Comparison of ENCODE assay signal across 16 cellular contexts in the genomic region with DNA sequence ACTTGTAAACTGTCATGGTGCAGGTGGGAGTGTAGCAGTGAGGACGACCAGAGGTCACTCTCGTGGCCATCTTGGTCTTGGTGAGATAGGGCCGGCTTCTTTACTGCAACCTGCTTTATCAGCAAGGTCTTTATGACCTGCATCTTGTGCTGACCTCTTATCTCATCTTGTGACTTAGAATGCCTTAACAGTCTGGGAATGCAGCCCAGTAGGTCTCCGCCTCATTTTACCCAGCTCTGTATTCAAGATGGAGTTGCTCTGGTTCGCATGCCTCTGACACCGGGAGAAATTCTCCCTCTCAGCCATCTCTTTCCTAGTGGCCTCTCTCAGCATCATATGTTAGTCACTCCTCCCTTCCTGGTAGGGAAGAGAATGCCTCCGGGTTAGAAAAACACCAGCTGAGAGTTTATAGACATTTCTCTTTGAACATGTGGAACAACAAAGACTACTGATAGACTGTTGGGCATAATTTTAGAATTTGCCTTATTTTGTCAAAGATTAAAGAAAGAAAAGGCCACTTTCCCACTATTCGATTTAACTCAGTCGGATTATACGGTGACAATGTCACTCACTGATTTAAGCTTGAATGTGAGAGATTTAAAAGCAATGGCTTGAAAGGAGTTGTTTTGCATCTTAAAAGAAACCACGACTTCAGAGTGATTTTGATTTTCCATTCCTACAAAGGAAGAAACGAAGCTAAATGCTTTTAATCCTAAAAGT.
A peak's percentile ranks its signal among the peaks of the same experiment; 100 is the strongest.
DNase-seq lines count a peak whose midpoint lies in the region; ATAC-seq and TF ChIP-seq lines count a peak whose summit lies in the region.
"Had no signal": no experiment of that assay in that cellular context is flagged by ENCODE, and none has a peak within 500 bp of the region (broad histone marks: within the 10 kb centered on the region; RNA-seq: fewer than 3 reads in every experiment).

No MANE protein-coding gene starts in this region.

- H2BK120ac ChIP-seq in neuronal stem cell (ENCODE audit: low read depth, low read length) = no peak overlapping the region

- H2BK12ac ChIP-seq in neuronal stem cell (ENCODE audit: low read length) = no peak overlapping the region

- H2AK5ac ChIP-seq in neuronal stem cell (ENCODE audit: low read depth, low read length) = no peak overlapping the region

- peak; percentile 53 for ATAC-seq in CD4-positive, alpha-beta T cell (ENCODE audit: poor library complexity)
- peak; percentile 7 for ATAC-seq in activated naive CD8-positive, alpha-beta T cell treated with anti-CD3 and anti-CD28 coated beads, Interleukin-2, amount 50 U/mL, for 24 hours
- no peak for ATAC-seq in HG03139 (IDR thresholded peaks at IDR 0.05; ENCODE audit: unreplicated experiment)
- ATAC-seq in HG03565 (IDR thresholded peaks at IDR 0.05; ENCODE audit: unreplicated experiment) = no peak
- ATAC-seq: Right ventricle myocardium inferior had no signal

- H3K9me3 ChIP-seq in CD4-positive, alpha-beta T cell (ENCODE audit: control insufficient read depth, low read length) = no peaks in the 10 kb centered on the region
- H3K9me3 ChIP-seq in neuronal stem cell (replicated peaks in 1 of 2; ENCODE audit: control insufficient read depth in 2 of 2, insufficient read depth in 1 of 2, low read depth in 1 of 2, low read length in 2 of 2) = peaks cover 0 to 2% of the 10 kb centered on the region in 2 donors
- H3K9me3 ChIP-seq: ovary had no signal

- peaks cover 3% of the 10 kb centered on the region for H3K9me3 Mint-ChIP-seq in CD4-positive, alpha-beta T cell
- peaks cover 4% of the 10 kb centered on the region for H3K9me3 Mint-ChIP-seq in HFFc6
- H3K9me3 Mint-ChIP-seq in activated naive CD8-positive, alpha-beta T cell treated with anti-CD3 and anti-CD28 coated beads, Interleukin-2, amount 50 U/mL, for 24 hours = peaks cover 31% of the 10 kb centered on the region
- H3K9me3 Mint-ChIP-seq in type B pancreatic cell = no peaks in the 10 kb centered on the region

- no peak for DNase-seq in CD4-positive, alpha-beta T cell
- peak; percentile 52 for DNase-seq in HFFc6
- DNase-seq in activated naive CD8-positive, alpha-beta T cell treated with anti-CD3 and anti-CD28 coated beads, Interleukin-2, amount 50 U/mL, for 24 hours = no peak
- no peak for DNase-seq in neuronal stem cell (ENCODE audit: low spot score)
- no peak for DNase-seq in type B pancreatic cell (ENCODE audit: extremely low spot score, unreplicated experiment)
- no peak for DNase-seq in NCI-H2171 (lab: John Stamatoyannopoulos, UW)
- DNase-seq: cerebellar nuclear complex, islet precursor cell, NCI-H2171 treated with DMSO at 0.1 percent for 48 hours, ovary, spleen, substantia nigra had no signal

- H4K91ac ChIP-seq in neuronal stem cell (ENCODE audit: low read depth, low read length, poor library complexity) = no peak overlapping the region

- H3K4ac ChIP-seq in neuronal stem cell (ENCODE audit: low read length) = no peak overlapping the region

- peak overlapping the region; percentile 73 for H2AFZ ChIP-seq in neuronal stem cell (ENCODE audit: low read length)

- no peak overlapping the region for H4K8ac ChIP-seq in neuronal stem cell (ENCODE audit: low read depth, low read length)

- peaks cover 0 to 7% of the 10 kb centered on the region in 2 donors for H3K4me1 ChIP-seq in neuronal stem cell (ENCODE audit: control insufficient read depth in 2 of 2, insufficient read depth in 1 of 2, low read depth in 1 of 2, low read length in 2 of 2)

- TF ChIP-seq CTCF in CD4-positive, alpha-beta T cell (IDR thresholded peaks at IDR 0.05) = no peak
- no peak for TF ChIP-seq CTCF in HFFc6 (IDR thresholded peaks at IDR 0.05)
- TF ChIP-seq CTCF in type B pancreatic cell (conservative IDR thresholded peaks at IDR 0.05) = no peak

- no peaks in the 10 kb centered on the region for H3K27me3 ChIP-seq in CD4-positive, alpha-beta T cell (ENCODE audit: control insufficient read depth, insufficient read depth, low read length)
- H3K27me3 ChIP-seq in neuronal stem cell (ENCODE audit: control insufficient read depth in 3 of 3, insufficient read depth in 3 of 3, low read depth in 1 of 3, low read length in 3 of 3) = no peaks in the 10 kb centered on the region
- H3K27me3 ChIP-seq: ovary had no signal

- no peak overlapping the region for H3K27ac ChIP-seq in CD4-positive, alpha-beta T cell (ENCODE audit: low read depth, low read length)
- no peak overlapping the region for H3K27ac ChIP-seq in neuronal stem cell (replicated peaks; ENCODE audit: low read length)
- H3K27ac ChIP-seq: ovary had no signal

- no peak overlapping the region for H3K23ac ChIP-seq in neuronal stem cell (ENCODE audit: low read depth, low read length, poor library complexity)

- no peak overlapping the region for H2BK5ac ChIP-seq in neuronal stem cell (ENCODE audit: low read length)

- H3K9ac ChIP-seq in neuronal stem cell (ENCODE audit: low read depth, low read length, poor library complexity) = no peak overlapping the region

- H3K4me3 Mint-ChIP-seq in CD4-positive, alpha-beta T cell = peak overlapping the region; percentile 57
- H3K4me3 Mint-ChIP-seq in HFFc6 = no peak overlapping the region
- peak overlapping the region; percentile 47 for H3K4me3 Mint-ChIP-seq in activated naive CD8-positive, alpha-beta T cell treated with anti-CD3 and anti-CD28 coated beads, Interleukin-2, amount 50 U/mL, for 24 hours
- no peak overlapping the region for H3K4me3 Mint-ChIP-seq in type B pancreatic cell
- H3K4me3 Mint-ChIP-seq: mesothelial cell of epicardium had no signal

- H3K36me3 ChIP-seq in neuronal stem cell (replicated peaks in 1 of 2; ENCODE audit: control insufficient read depth in 2 of 2, insufficient read depth in 2 of 2, low read length in 2 of 2) = no peaks in the 10 kb centered on the region
- H3K36me3 ChIP-seq: ovary, spleen had no signal

- H3K14ac ChIP-seq in neuronal stem cell (ENCODE audit: low read length) = no peak overlapping the region

- H3K4me3 ChIP-seq in neuronal stem cell (ENCODE audit: low read length in 2 of 2) = no peak overlapping the region
- H3K4me3 ChIP-seq: ovary, spleen had no signal

- WGBS in neuronal stem cell (ENCODE audit: extremely low coverage in 2 of 2, insufficient read length in 2 of 2, insufficient replicate concordance in 1 of 2), 2 donors = no CpG with 5 or more reads among the region's 12 CpGs

- no peaks in the 10 kb centered on the region for H3K36me3 Mint-ChIP-seq in CD4-positive, alpha-beta T cell (ENCODE audit: low read depth)
- H3K36me3 Mint-ChIP-seq in HFFc6 (ENCODE audit: low read depth) = peaks cover 4% of the 10 kb centered on the region
- H3K36me3 Mint-ChIP-seq in activated naive CD8-positive, alpha-beta T cell treated with anti-CD3 and anti-CD28 coated beads, Interleukin-2, amount 50 U/mL, for 24 hours (ENCODE audit: low read depth) = peaks cover 3% of the 10 kb centered on the region
- H3K36me3 Mint-ChIP-seq in type B pancreatic cell = no peaks in the 10 kb centered on the region
- H3K36me3 Mint-ChIP-seq: mesothelial cell of epicardium had no signal

- no peak overlapping the region for H3K4me2 ChIP-seq in neuronal stem cell (ENCODE audit: insufficient read depth, low read length, poor library complexity, severe bottlenecking)

- H3K18ac ChIP-seq in neuronal stem cell (ENCODE audit: low read length) = no peak overlapping the region

- no peak overlapping the region for H2BK15ac ChIP-seq in neuronal stem cell (ENCODE audit: low read length)

- no peaks in the 10 kb centered on the region for H3K27me3 Mint-ChIP-seq in CD4-positive, alpha-beta T cell
- H3K27me3 Mint-ChIP-seq in HFFc6 (ENCODE audit: insufficient read depth) = peaks cover 8% of the 10 kb centered on the region
- H3K27me3 Mint-ChIP-seq in activated naive CD8-positive, alpha-beta T cell treated with anti-CD3 and anti-CD28 coated beads, Interleukin-2, amount 50 U/mL, for 24 hours = no peaks in the 10 kb centered on the region
- peaks cover 3% of the 10 kb centered on the region for H3K27me3 Mint-ChIP-seq in type B pancreatic cell

- no peaks in the 10 kb centered on the region for H3K79me1 ChIP-seq in neuronal stem cell (ENCODE audit: low read depth, low read length)

- peaks cover 54% of the 10 kb centered on the region for H3K4me1 Mint-ChIP-seq in CD4-positive, alpha-beta T cell (ENCODE audit: low read depth)
- H3K4me1 Mint-ChIP-seq in HFFc6 (ENCODE audit: low read depth) (peaks cover 53% of the 10 kb centered on the region), type B pancreatic cell (ENCODE audit: unreplicated experiment) (peaks cover 8% of the 10 kb centered on the region)
- H3K4me1 Mint-ChIP-seq in activated naive CD8-positive, alpha-beta T cell treated with anti-CD3 and anti-CD28 coated beads, Interleukin-2, amount 50 U/mL, for 24 hours = peaks cover 98% of the 10 kb centered on the region

- H3K27ac Mint-ChIP-seq in CD4-positive, alpha-beta T cell = peak overlapping the region; percentile 87
- H3K27ac Mint-ChIP-seq in HFFc6 (no peak overlapping the region), type B pancreatic cell (no peak overlapping the region)
- peak overlapping the region; percentile 98 for H3K27ac Mint-ChIP-seq in activated naive CD8-positive, alpha-beta T cell treated with anti-CD3 and anti-CD28 coated beads, Interleukin-2, amount 50 U/mL, for 24 hours
- H3K27ac Mint-ChIP-seq: mesothelial cell of epicardium had no signal

- POLR2A ChIA-PET in CD4-positive, alpha-beta T cell (lab: Charles Lee) = interaction anchor here (0.7 to 3.7 kb wide), 5 partner anchors 10 to 123 kb away, joined by 3 to 23 read pairs (median 6); no protein-coding TSS in a partner anchor

- CTCF ChIA-PET in CD4-positive, alpha-beta T cell (lab: Charles Lee) = interaction anchor here (1.5 to 3.3 kb wide), 5 partner anchors 9 to 229 kb away, joined by 3 to 22 read pairs (median 8); no protein-coding TSS in a partner anchor

- intact Hi-C loops in CD4-positive, alpha-beta T cell (cut with DNase I, micrococcal nuclease) = loop anchor here (5.0 to 10.0 kb wide), 2 partner anchors 90 to 192 kb away; no protein-coding TSS in a partner anchor

Comparison
In these comparisons a context has a peak if more than half of its experiments do, and no peak if none do; other contexts are left out.
1. ATAC-seq: peak in CD4-positive, alpha-beta T cell (single experiment) and activated naive CD8-positive, alpha-beta T cell treated with anti-CD3 and anti-CD28 coated beads, Interleukin-2, amount 50 U/mL, for 24 hours (single experiment); none in HG03139 (single experiment) and HG03565 (single experiment).
2. H3K27ac Mint-ChIP-seq: peak in CD4-positive, alpha-beta T cell (single experiment) and activated naive CD8-positive, alpha-beta T cell treated with anti-CD3 and anti-CD28 coated beads, Interleukin-2, amount 50 U/mL, for 24 hours (single experiment); none in HFFc6 (single experiment) and type B pancreatic cell (single experiment).
3. H3K4me3 Mint-ChIP-seq: peak in CD4-positive, alpha-beta T cell (single experiment) and activated naive CD8-positive, alpha-beta T cell treated with anti-CD3 and anti-CD28 coated beads, Interleukin-2, amount 50 U/mL, for 24 hours (single experiment); none in HFFc6 (single experiment) and type B pancreatic cell (single experiment).